In the genomic region with DNA sequence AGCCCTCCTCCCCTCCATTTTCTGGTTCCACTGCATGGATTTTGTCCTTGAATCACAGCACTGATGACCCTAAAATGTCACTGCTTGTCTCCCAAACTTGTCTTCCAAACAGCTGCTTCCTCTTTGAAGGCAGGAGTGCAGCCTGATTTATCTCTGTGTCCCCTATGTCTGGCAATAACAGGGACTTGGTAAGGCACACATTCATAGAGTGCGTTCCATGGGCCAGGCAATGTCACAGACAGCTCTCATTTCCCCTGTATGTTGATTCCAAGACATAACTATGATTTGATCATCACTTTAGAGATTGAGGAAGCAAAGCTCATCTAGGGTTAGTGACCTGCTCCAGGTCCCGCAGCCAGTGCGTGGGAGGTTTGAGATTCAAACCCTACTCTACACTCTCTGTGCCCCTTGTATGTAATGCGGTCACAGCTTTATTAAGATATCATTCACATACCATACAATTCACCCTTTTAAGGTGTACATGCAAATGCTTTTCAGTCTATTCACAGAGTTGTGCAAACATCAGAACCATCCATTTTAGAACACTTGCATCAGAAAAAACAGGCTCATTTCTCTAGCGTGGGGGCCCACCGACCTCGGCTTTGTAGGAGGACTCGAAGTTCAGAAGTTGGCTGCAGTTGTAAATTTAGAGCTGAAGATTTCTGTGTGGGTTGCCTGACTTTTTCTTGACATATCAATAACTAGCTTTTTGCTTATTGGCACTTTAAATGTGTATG, we compare ENCODE assay signal across 18 cellular contexts. TPM values are rescaled to one million over a fixed set of nuclear protein-coding genes. Genes with fewer than 3 reads are reported as not detected.
DNase-seq lines count a peak whose midpoint lies in the region; ATAC-seq and TF ChIP-seq lines count a peak whose summit lies in the region.
"Had no signal": no experiment of that assay in that cellular context is flagged by ENCODE, and none has a peak within 500 bp of the region (broad histone marks: within the 10 kb centered on the region; RNA-seq: fewer than 3 reads in every experiment).

No MANE protein-coding gene starts in this region.

- H3K79me2 ChIP-seq in neural cell (replicated peaks; ENCODE audit: insufficient read depth, low read length), result no peaks in the 10 kb centered on the region

- no peak for TF ChIP-seq RAD21 in neural cell (conservative IDR thresholded peaks at IDR 0.05)

- DNase-seq in AG10803 (ENCODE audit: low read depth) (peak; percentile 12), RWPE2 (ENCODE audit: low spot score) (peak; percentile 9), fibroblast of peridontal ligament (ENCODE audit: extremely low read depth) (peak; percentile 20), OCI-M1 (lab: John Stamatoyannopoulos, UW) (no peak), globus pallidus (ENCODE audit: low spot score) (no peak), NCI-H82 treated with DMSO at 0.1 percent for 48 hours (lab: John Stamatoyannopoulos, UW; ENCODE audit: unreplicated experiment) (no peak)
- DNase-seq: activated CD4-positive, alpha-beta T cell treated with anti-CD3 and anti-CD28 coated beads, Interleukin-2, amount 10 ng/mL, durations not matched to agents 24 days and 14 days; activated CD8-positive, alpha-beta memory T cell treated with anti-CD3 and anti-CD28 coated beads, Interleukin-2, amount 10 ng/mL, durations not matched to agents 7 days and 5 days; activated naive CD8-positive, alpha-beta T cell treated with anti-CD3 and anti-CD28 coated beads, Interleukin-2, amount 50 U/mL, for 24 hours; DMS 273 treated with DMSO at 0.1 percent for 48 hours; gastrocnemius medialis; MM.1S; PC-3; SIG-M5 had no signal

- no peak for TF ChIP-seq EP300 in neural cell (conservative IDR thresholded peaks at IDR 0.05; ENCODE audit: poor library complexity, severe bottlenecking)

- H3K9me3 ChIP-seq in RWPE2 (ENCODE audit: severe bottlenecking) (no peaks in the 10 kb centered on the region), neural cell (ENCODE audit: low read length) (no peaks in the 10 kb centered on the region)
- H3K9me3 ChIP-seq: gastrocnemius medialis, neutrophil had no signal

- H3K9ac ChIP-seq in neural cell (ENCODE audit: low read length), result peak overlapping the region; percentile 74

- no peak overlapping the region for H3K4me2 ChIP-seq in neural cell (ENCODE audit: low read length)

- ATAC-seq in RWPE2 (ENCODE audit: low read depth), result no peak
- ATAC-seq in HG02885 (IDR thresholded peaks at IDR 0.05; ENCODE audit: poor library complexity, unreplicated experiment), result no peak
- ATAC-seq: activated CD8-positive, alpha-beta memory T cell treated with anti-CD3 and anti-CD28 coated beads, Interleukin-2, amount 10 ng/mL, durations not matched to agents 7 days and 5 days; gastrocnemius medialis; PC-3 had no signal

- H2AFZ ChIP-seq in neural cell (ENCODE audit: low read depth, low read length), result no peak overlapping the region

- H3K27me3 ChIP-seq in RWPE2 (ENCODE audit: insufficient read depth, poor library complexity, severe bottlenecking), result no peaks in the 10 kb centered on the region
- no peaks in the 10 kb centered on the region for H3K27me3 ChIP-seq in neural cell (ENCODE audit: insufficient read depth, low read depth, low read length)
- H3K27me3 ChIP-seq: gastrocnemius medialis, neutrophil had no signal

- no peaks in the 10 kb centered on the region for H3K9me2 ChIP-seq in neural cell (ENCODE audit: insufficient read depth, low read length)

- no peaks in the 10 kb centered on the region for H4K20me1 ChIP-seq in neural cell (ENCODE audit: insufficient read depth)

- no peak overlapping the region for H3K4me3 ChIP-seq in AG10803 (ENCODE audit: low read length)
- H3K4me3 ChIP-seq in RWPE2 (ENCODE audit: severe bottlenecking), result no peak overlapping the region
- H3K4me3 ChIP-seq in neural cell (ENCODE audit: low read length), result peak overlapping the region; percentile 56
- H3K4me3 ChIP-seq: gastrocnemius medialis had no signal

- no peaks in the 10 kb centered on the region for H3K4me1 ChIP-seq in RWPE2 (ENCODE audit: insufficient read depth, poor library complexity, severe bottlenecking)

- TF ChIP-seq CTCF in AG10803 (conservative IDR thresholded peaks at IDR 0.05; ENCODE audit: low read length), result no peak
- TF ChIP-seq CTCF in RWPE2 (IDR thresholded peaks at IDR 0.05; ENCODE audit: poor library complexity, severe bottlenecking), result no peak
- TF ChIP-seq CTCF in neural cell (IDR thresholded peaks at IDR 0.05; ENCODE audit: poor library complexity, severe bottlenecking), result no peak

- H3K27ac ChIP-seq in RWPE2 (ENCODE audit: poor library complexity, severe bottlenecking), result no peak overlapping the region
- peak overlapping the region; percentile 97 for H3K27ac ChIP-seq in neural cell (ENCODE audit: low read length)
- H3K27ac ChIP-seq: C4-2B, gastrocnemius medialis, neutrophil had no signal

- H3F3A ChIP-seq in neural cell (ENCODE audit: insufficient read depth, low read length, poor library complexity, severe bottlenecking), result peaks cover 2% of the 10 kb centered on the region

- H3K36me3 ChIP-seq in RWPE2 (ENCODE audit: low read depth) (no peaks in the 10 kb centered on the region), neural cell (ENCODE audit: insufficient read depth, low read length) (no peaks in the 10 kb centered on the region)
- H3K36me3 ChIP-seq: gastrocnemius medialis, neutrophil had no signal

TF ChIP-seq in neural cell, 6 proteins besides CTCF, POLR2A, EP300 and RAD21:
- TF ChIP-seq, protein P1, sequence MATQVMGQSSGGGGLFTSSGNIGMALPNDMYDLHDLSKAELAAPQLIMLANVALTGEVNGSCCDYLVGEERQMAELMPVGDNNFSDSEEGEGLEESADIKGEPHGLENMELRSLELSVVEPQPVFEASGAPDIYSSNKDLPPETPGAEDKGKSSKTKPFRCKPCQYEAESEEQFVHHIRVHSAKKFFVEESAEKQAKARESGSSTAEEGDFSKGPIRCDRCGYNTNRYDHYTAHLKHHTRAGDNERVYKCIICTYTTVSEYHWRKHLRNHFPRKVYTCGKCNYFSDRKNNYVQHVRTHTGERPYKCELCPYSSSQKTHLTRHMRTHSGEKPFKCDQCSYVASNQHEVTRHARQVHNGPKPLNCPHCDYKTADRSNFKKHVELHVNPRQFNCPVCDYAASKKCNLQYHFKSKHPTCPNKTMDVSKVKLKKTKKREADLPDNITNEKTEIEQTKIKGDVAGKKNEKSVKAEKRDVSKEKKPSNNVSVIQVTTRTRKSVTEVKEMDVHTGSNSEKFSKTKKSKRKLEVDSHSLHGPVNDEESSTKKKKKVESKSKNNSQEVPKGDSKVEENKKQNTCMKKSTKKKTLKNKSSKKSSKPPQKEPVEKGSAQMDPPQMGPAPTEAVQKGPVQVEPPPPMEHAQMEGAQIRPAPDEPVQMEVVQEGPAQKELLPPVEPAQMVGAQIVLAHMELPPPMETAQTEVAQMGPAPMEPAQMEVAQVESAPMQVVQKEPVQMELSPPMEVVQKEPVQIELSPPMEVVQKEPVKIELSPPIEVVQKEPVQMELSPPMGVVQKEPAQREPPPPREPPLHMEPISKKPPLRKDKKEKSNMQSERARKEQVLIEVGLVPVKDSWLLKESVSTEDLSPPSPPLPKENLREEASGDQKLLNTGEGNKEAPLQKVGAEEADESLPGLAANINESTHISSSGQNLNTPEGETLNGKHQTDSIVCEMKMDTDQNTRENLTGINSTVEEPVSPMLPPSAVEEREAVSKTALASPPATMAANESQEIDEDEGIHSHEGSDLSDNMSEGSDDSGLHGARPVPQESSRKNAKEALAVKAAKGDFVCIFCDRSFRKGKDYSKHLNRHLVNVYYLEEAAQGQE (IDR thresholded peaks at IDR 0.05; ENCODE audit: borderline replicate concordance), result no peak
- TF ChIP-seq SMC3 (conservative IDR thresholded peaks at IDR 0.05; ENCODE audit: poor library complexity) (no peak), MXI1 (conservative IDR thresholded peaks at IDR 0.05; ENCODE audit: poor library complexity, severe bottlenecking) (no peak), EZH2 (IDR thresholded peaks at IDR 0.05; ENCODE audit: borderline replicate concordance, insufficient read depth, low read length, poor library complexity, severe bottlenecking) (no peak), TAF1 (IDR thresholded peaks at IDR 0.05; ENCODE audit: low read depth) (no peak), POLR2AphosphoS5 (IDR thresholded peaks at IDR 0.05) (no peak)

RNA-seq across cellular contexts. Expression of gene BOD1, which starts 28.4 kb away (rescaled TPM):
- 178 and 206 TPM in 2 replicates for polyA plus RNA-seq in neural cell
- polyA minus RNA-seq in neural cell, result 103 TPM in 2 replicates

Comparison
In these comparisons a context has a peak if more than half of its experiments do, and no peak if none do; other contexts are left out.
1. DNase-seq: peak in AG10803 (single experiment), RWPE2 (single experiment) and fibroblast of peridontal ligament (single experiment); none in OCI-M1 (single experiment), globus pallidus (single experiment) and NCI-H82 treated with DMSO at 0.1 percent for 48 hours (single experiment).